ENCODE assay signal across 1 cellular context in genomic region chr2:33134764-33135560, GRCh38.
TF ChIP-seq lines count a peak whose summit lies in the region.

No MANE protein-coding gene starts in this region.

TF ChIP-seq in WTC11, 78 proteins besides CTCF, POLR2A, EP300 and RAD21 (continued from another document):
- TF ChIP-seq E2F5 (CRISPR knock-in tag; IDR thresholded peaks at IDR 0.05): no peak
- no peak for TF ChIP-seq ZBTB21 (CRISPR knock-in tag; IDR thresholded peaks at IDR 0.05; ENCODE audit: borderline replicate concordance)
- TF ChIP-seq SP1 (CRISPR knock-in tag; conservative IDR thresholded peaks at IDR 0.05): no peak
- TF ChIP-seq OVOL2 (CRISPR knock-in tag; IDR thresholded peaks at IDR 0.05; ENCODE audit: borderline replicate concordance): no peak
- no peak for TF ChIP-seq E2F4 (CRISPR knock-in tag; IDR thresholded peaks at IDR 0.05; ENCODE audit: borderline replicate concordance, low read depth)
- no peak for TF ChIP-seq ZNF138 (CRISPR knock-in tag; conservative IDR thresholded peaks at IDR 0.05)
